ENCODE assay signal across 13 cellular contexts in genomic region chr3:178618197-178618596, GRCh38.
A peak's percentile ranks its signal among the peaks of the same experiment; 100 is the strongest.
DNase-seq lines count a peak whose midpoint lies in the region; FAIRE-seq and TF ChIP-seq lines count a peak whose summit lies in the region.
"Had no signal": no experiment of that assay in that cellular context is flagged by ENCODE, and none has a peak within 500 bp of the region (broad histone marks: within the 10 kb centered on the region; RNA-seq: fewer than 3 reads in every experiment).

No MANE protein-coding gene starts in this region.

- no peak for TF ChIP-seq POLR2A in H1 (IDR thresholded peaks at IDR 0.05; ENCODE audit: control extremely low read depth in 1 of 2, low read depth in 2 of 2, low read length in 2 of 2)

- H2BK20ac ChIP-seq in H1 (ENCODE audit: low read length), result no peak overlapping the region

- H3K79me2 ChIP-seq in H1 (ENCODE audit: control insufficient read depth in 1 of 2, insufficient read depth in 2 of 2, low read length in 2 of 2) (no peaks in the 10 kb centered on the region), neural progenitor cell (ENCODE audit: low read depth) (no peaks in the 10 kb centered on the region)

- H2BK15ac ChIP-seq in H1 (ENCODE audit: low read length), result no peak overlapping the region

- DNase-seq in EL, result peak; percentile 9
- DNase-seq in NCI-H82 (lab: John Stamatoyannopoulos, UW), result peak; percentile 75
- no peak for DNase-seq in H1 (ENCODE audit: low read depth in 1 of 2, low spot score in 2 of 2)
- DNase-seq in myocyte (ENCODE audit: low read depth), result peak; percentile 41
- no peak for DNase-seq in neural progenitor cell (ENCODE audit: low spot score)
- DNase-seq in stimulated activated CD4-positive, alpha-beta T cell treated with anti-CD3 and anti-CD28 coated beads, Interleukin-4, amount 100 ng/mL, for 4 hours, result no peak
- no peak for DNase-seq in posterior cingulate gyrus
- DNase-seq in NCI-H1417 (lab: John Stamatoyannopoulos, UW), result no peak
- DNase-seq: CD4-positive, CD25-positive, alpha-beta regulatory T cell; MM.1S; substantia nigra; T-helper 17 cell had no signal

- no peak for TF ChIP-seq CTCF in H1 (IDR thresholded peaks at IDR 0.05; ENCODE audit: control extremely low read depth in 1 of 3, insufficient read depth in 1 of 3, low read depth in 1 of 3, low read length in 3 of 3)
- TF ChIP-seq CTCF in neural progenitor cell (IDR thresholded peaks at IDR 0.05), result no peak

- no peak overlapping the region for H4K8ac ChIP-seq in H1 (ENCODE audit: extremely low read depth, insufficient read depth, low read length)

- 96% methylated on average over 3 of the region's 3 CpGs; no CpG with 5 or more reads in 1 of the 2 experiments for WGBS in H1 (ENCODE audit: extremely low coverage in 1 of 2, insufficient coverage in 1 of 2, insufficient read length in 1 of 2, insufficient replicate concordance in 2 of 2, low coverage in 1 of 2, low lambda C conversion rate in 2 of 2, missing lambda C conversion rate in 1 of 2), 2 experiments

- no peak overlapping the region for H4K5ac ChIP-seq in H1 (ENCODE audit: insufficient read length, low read depth, low read length)

- H3K27me3 ChIP-seq in H1 (replicated peaks in 1 of 4; ENCODE audit: control insufficient read depth in 3 of 4, extremely low read depth in 1 of 4, insufficient read depth in 3 of 4, low read length in 3 of 4) (no peaks in the 10 kb centered on the region), neural progenitor cell (no peaks in the 10 kb centered on the region)

- H3K9me3 ChIP-seq in H1 (ENCODE audit: insufficient read depth in 2 of 2, low read depth in 1 of 2, low read length in 1 of 2) (no peaks in the 10 kb centered on the region), neural progenitor cell (ENCODE audit: low read depth) (no peaks in the 10 kb centered on the region)

- no peak overlapping the region for H3K4me3 Mint-ChIP-seq in neural progenitor cell
- H3K4me3 Mint-ChIP-seq: CD4-positive, CD25-positive, alpha-beta regulatory T cell; T-helper 17 cell had no signal

- H3K4me1 Mint-ChIP-seq in neural progenitor cell, result no peaks in the 10 kb centered on the region
- H3K4me1 Mint-ChIP-seq: CD4-positive, CD25-positive, alpha-beta regulatory T cell had no signal

- no peaks in the 10 kb centered on the region for H3K27me3 Mint-ChIP-seq in neural progenitor cell (ENCODE audit: insufficient read depth, low read depth)

- no peak overlapping the region for H3K9ac ChIP-seq in H1 (replicated peaks in 1 of 4; ENCODE audit: extremely low read depth in 1 of 4, low read depth in 3 of 4, low read length in 3 of 4)
- no peak overlapping the region for H3K9ac ChIP-seq in neural progenitor cell

- no peak overlapping the region for H3K14ac ChIP-seq in H1 (ENCODE audit: insufficient read length)

- H2AFZ ChIP-seq in H1 (ENCODE audit: low read length), result 0 out of 2 replicates have a peak overlapping the region, but pooled peaks have one; percentile 1
- H2AFZ ChIP-seq in neural progenitor cell (replicated peaks), result no peak overlapping the region

- H4K91ac ChIP-seq in H1 (replicated peaks; ENCODE audit: insufficient read length, low read length), result no peak overlapping the region

- intact Hi-C loops in posterior cingulate gyrus (cut with DNase I), result no loop called here

- no peak overlapping the region for H3K56ac ChIP-seq in H1 (replicated peaks; ENCODE audit: insufficient read length, low read depth, low read length)

- POLR2A ChIA-PET in H1 (lab: Charles Lee; ENCODE audit: partially characterized antibody), result no interaction called here

- H3K27ac ChIP-seq in H1 (ENCODE audit: low read depth, low read length) (no peak overlapping the region), neural progenitor cell (no peak overlapping the region)

- H3K4me2 ChIP-seq in H1 (ENCODE audit: insufficient read depth in 1 of 2, low read depth in 2 of 2, low read length in 2 of 2) (no peak overlapping the region), neural progenitor cell (no peak overlapping the region)

- H3K79me1 ChIP-seq in H1 (ENCODE audit: low read depth, low read length), result no peaks in the 10 kb centered on the region

- no peak overlapping the region for H2AK5ac ChIP-seq in H1 (ENCODE audit: low read depth, low read length)

- no peak overlapping the region for H2BK12ac ChIP-seq in H1 (ENCODE audit: low read depth, low read length)

- CTCF ChIA-PET in H1 (lab: Charles Lee; ENCODE audit: partially characterized antibody), result interaction anchor here (1.9 kb wide), 1 partner anchor 12 kb away, joined by 6 read pairs; no protein-coding TSS in a partner anchor

- H3K4me3 ChIP-seq in H1 (ENCODE audit: extremely low read depth in 1 of 4, insufficient read depth in 2 of 4, low read depth in 3 of 4, low read length in 4 of 4), result no peak overlapping the region
- no peak overlapping the region for H3K4me3 ChIP-seq in neural progenitor cell

- no peak for TF ChIP-seq EP300 in H1 (IDR thresholded peaks at IDR 0.05; ENCODE audit: borderline replicate concordance in 1 of 2, low read depth in 2 of 2, low read length in 2 of 2)

- H3K18ac ChIP-seq in H1 (ENCODE audit: extremely low read depth, low read length), result no peak overlapping the region

- no peaks in the 10 kb centered on the region for H3K23me2 ChIP-seq in H1 (ENCODE audit: low read depth, low read length)

- TF ChIP-seq RAD21 in H1 (IDR thresholded peaks at IDR 0.05 in 1 of 2, conservative IDR thresholded peaks at IDR 0.05 in 1 of 2; ENCODE audit: low read depth in 2 of 2, low read length in 2 of 2), result no peak

- H3K36me3 Mint-ChIP-seq in neural progenitor cell, result no peaks in the 10 kb centered on the region
- H3K36me3 Mint-ChIP-seq: CD4-positive, CD25-positive, alpha-beta regulatory T cell had no signal

- H4K20me1 ChIP-seq in H1 (replicated peaks in 1 of 2; ENCODE audit: control insufficient read depth in 1 of 2, insufficient read depth in 2 of 2, low read length in 2 of 2) (no peaks in the 10 kb centered on the region), neural progenitor cell (ENCODE audit: low read depth) (no peaks in the 10 kb centered on the region)

- H3F3A ChIP-seq in neural progenitor cell (ENCODE audit: low read depth), result no peaks in the 10 kb centered on the region

- H3K4ac ChIP-seq in H1 (replicated peaks; ENCODE audit: insufficient read length, low read depth, low read length), result no peak overlapping the region

- H3K4me1 ChIP-seq in H1 (replicated peaks in 1 of 4; ENCODE audit: control insufficient read depth in 3 of 4, insufficient read depth in 4 of 4, low read length in 3 of 4) (no peaks in the 10 kb centered on the region), neural progenitor cell (no peaks in the 10 kb centered on the region)

- no peak overlapping the region for H2BK120ac ChIP-seq in H1 (replicated peaks; ENCODE audit: low read depth, low read length)

- peaks cover 3% of the 10 kb centered on the region for H3K9me3 Mint-ChIP-seq in neural progenitor cell

- H3K36me3 ChIP-seq in H1 (ENCODE audit: control insufficient read depth in 2 of 4, insufficient read depth in 4 of 4, low read length in 3 of 4) (no peaks in the 10 kb centered on the region), neural progenitor cell (no peaks in the 10 kb centered on the region)

- H3K27ac Mint-ChIP-seq in neural progenitor cell, result no peak overlapping the region
- H3K27ac Mint-ChIP-seq: CD4-positive, CD25-positive, alpha-beta regulatory T cell; T-helper 17 cell had no signal

- FAIRE-seq in H1 (lab: Jason Lieb, UNC), result no peak
- FAIRE-seq: GM19239 had no signal

- H2BK5ac ChIP-seq in H1 (ENCODE audit: low read depth, low read length), result no peak overlapping the region

- no peak overlapping the region for H3K23ac ChIP-seq in H1 (ENCODE audit: insufficient read length)

TF ChIP-seq in H1, 55 proteins besides CTCF, POLR2A, EP300 and RAD21:
- no peak for TF ChIP-seq YY1 (IDR thresholded peaks at IDR 0.05; ENCODE audit: low read depth, low read length)
- no peak for TF ChIP-seq KDM1A (IDR thresholded peaks at IDR 0.05; ENCODE audit: borderline replicate concordance, low read length)
- TF ChIP-seq PHF8 (conservative IDR thresholded peaks at IDR 0.05; ENCODE audit: low read depth, low read length), result no peak
- TF ChIP-seq KDM5A (IDR thresholded peaks at IDR 0.05; ENCODE audit: low read length), result no peak
- no peak for TF ChIP-seq TCF12 (IDR thresholded peaks at IDR 0.05; ENCODE audit: low read depth, low read length)
- TF ChIP-seq POU5F1 (IDR thresholded peaks at IDR 0.05; ENCODE audit: low read depth, low read length), result no peak
- no peak for TF ChIP-seq HDAC6 (IDR thresholded peaks at IDR 0.05; ENCODE audit: low read depth, low read length)
- TF ChIP-seq TBP (IDR thresholded peaks at IDR 0.05; ENCODE audit: low read depth, low read length), result no peak
- no peak for TF ChIP-seq ZNF274 (IDR thresholded peaks at IDR 0.05; ENCODE audit: borderline replicate concordance, extremely low read depth, low read length)
- no peak for TF ChIP-seq MAFK (IDR thresholded peaks at IDR 0.05; ENCODE audit: low read depth, low read length)
- TF ChIP-seq HDAC2 (IDR thresholded peaks at IDR 0.05; ENCODE audit: borderline replicate concordance in 1 of 2, low read depth in 2 of 2, low read length in 2 of 2), result no peak
- no peak for TF ChIP-seq EGR1 (IDR thresholded peaks at IDR 0.05; ENCODE audit: borderline replicate concordance, low read depth, low read length)
- TF ChIP-seq SRF (IDR thresholded peaks at IDR 0.05; ENCODE audit: low read depth, low read length), result no peak
- no peak for TF ChIP-seq KDM4A (IDR thresholded peaks at IDR 0.05; ENCODE audit: low read depth, low read length, severe bottlenecking)
- TF ChIP-seq BACH1 (IDR thresholded peaks at IDR 0.05; ENCODE audit: low read length), result no peak
- no peak for TF ChIP-seq BCL11A (IDR thresholded peaks at IDR 0.05; ENCODE audit: low read depth in 2 of 2, low read length in 2 of 2)
- TF ChIP-seq SUZ12 (IDR thresholded peaks at IDR 0.05; ENCODE audit: low read length), result no peak
- TF ChIP-seq NANOG (IDR thresholded peaks at IDR 0.05; ENCODE audit: insufficient read depth, low read depth, low read length, poor library complexity, severe bottlenecking), result no peak
- TF ChIP-seq SIRT6 (IDR thresholded peaks at IDR 0.05; ENCODE audit: low read length), result no peak
- no peak for TF ChIP-seq RFX5 (IDR thresholded peaks at IDR 0.05; ENCODE audit: borderline replicate concordance, low read depth, low read length)

Comparison
In these comparisons a context has a peak if more than half of its experiments do, and no peak if none do; other contexts are left out.
1. DNase-seq: peak in EL (single experiment), NCI-H82 (single experiment) and myocyte (single experiment); none in H1 (0 of 2), neural progenitor cell (single experiment), stimulated activated CD4-positive, alpha-beta T cell treated with anti-CD3 and anti-CD28 coated beads, Interleukin-4, amount 100 ng/mL, for 4 hours (0 of 2), posterior cingulate gyrus (0 of 10) and NCI-H1417 (0 of 3).